21 cellular contexts compared by ENCODE assay signal in genomic region chr1:17670587-17671313, GRCh38.
DNase-seq lines count a peak whose midpoint lies in the region; ATAC-seq, FAIRE-seq and TF ChIP-seq lines count a peak whose summit lies in the region.
"Had no signal": no experiment of that assay in that cellular context is flagged by ENCODE, and none has a peak within 500 bp of the region (broad histone marks: within the 10 kb centered on the region; RNA-seq: fewer than 3 reads in every experiment).

No MANE protein-coding gene starts in this region.

- BruUV-seq in HepG2 (replicated peaks; lab: Mats Ljungman, UMichigan): no TSS peak

- H3K27me3 ChIP-seq in HepG2 (ENCODE audit: control insufficient read depth in 1 of 2, insufficient read depth in 2 of 2, low read length in 2 of 2) (no peaks in the 10 kb centered on the region; a peak in 1 of 5 replicates), right lobe of liver (no peaks in the 10 kb centered on the region), neural cell (ENCODE audit: insufficient read depth, low read depth, low read length) (no peaks in the 10 kb centered on the region)

- 99% methylated on average over 21 of the region's 27 CpGs for WGBS in HepG2 (ENCODE audit: low lambda C conversion rate)
- WGBS in right lobe of liver (ENCODE audit: insufficient coverage, low coverage, low lambda C conversion rate, missing lambda C conversion rate): 86% methylated on average over 10 of the region's 27 CpGs

- H3K4me3 ChIP-seq in HepG2 (replicated peaks in 1 of 3; ENCODE audit: insufficient read depth in 1 of 3, low read depth in 2 of 3, low read length in 3 of 3) (no peak overlapping the region), right lobe of liver (no peak overlapping the region), neural cell (ENCODE audit: low read length) (peak overlapping the region; percentile 35)
- H3K4me3 ChIP-seq: SK-N-MC had no signal

- H3K27ac Mint-ChIP-seq in dendritic cell treated with granulocyte-macrophage colony-stimulating factor and Interleukin-4, amounts not matched to agents 40 ng/mL and 50 ng/mL, for 4 days: peak overlapping the region; percentile 7
- H3K27ac Mint-ChIP-seq in activated T-helper 17 cell treated with anti-CD3 and anti-CD28 coated beads, Interleukin-2, amount 50 U/mL, for 72 hours: no peak overlapping the region
- H3K27ac Mint-ChIP-seq: HFFc6 had no signal

- H4K20me1 ChIP-seq in HepG2 (ENCODE audit: insufficient read depth, low read length): peaks cover 67% of the 10 kb centered on the region
- no peaks in the 10 kb centered on the region for H4K20me1 ChIP-seq in neural cell (ENCODE audit: insufficient read depth)

- no peak overlapping the region for H3K4me3 Mint-ChIP-seq in dendritic cell treated with granulocyte-macrophage colony-stimulating factor and Interleukin-4, amounts not matched to agents 40 ng/mL and 50 ng/mL, for 4 days
- no peak overlapping the region for H3K4me3 Mint-ChIP-seq in activated T-helper 17 cell treated with anti-CD3 and anti-CD28 coated beads, Interleukin-2, amount 50 U/mL, for 72 hours
- H3K4me3 Mint-ChIP-seq: CD14-positive monocyte, HFFc6 had no signal

- intact Hi-C loops in HepG2 (cut with micrococcal nuclease; ENCODE audit: unreplicated experiment): no loop called here
- intact Hi-C loops in right lobe of liver (cut with DNase I): no loop called here
- intact Hi-C loops in dendritic cell treated with granulocyte-macrophage colony-stimulating factor and Interleukin-4, amounts not matched to agents 40 ng/mL and 50 ng/mL, for 4 days (cut with micrococcal nuclease): no loop called here

- H3K36me3 Mint-ChIP-seq in dendritic cell treated with granulocyte-macrophage colony-stimulating factor and Interleukin-4, amounts not matched to agents 40 ng/mL and 50 ng/mL, for 4 days (ENCODE audit: low read depth): peaks cover 97% of the 10 kb centered on the region
- no peaks in the 10 kb centered on the region for H3K36me3 Mint-ChIP-seq in activated T-helper 17 cell treated with anti-CD3 and anti-CD28 coated beads, Interleukin-2, amount 50 U/mL, for 72 hours (ENCODE audit: low read depth)

- H3K27me3 Mint-ChIP-seq in dendritic cell treated with granulocyte-macrophage colony-stimulating factor and Interleukin-4, amounts not matched to agents 40 ng/mL and 50 ng/mL, for 4 days: no peaks in the 10 kb centered on the region
- peaks cover 9% of the 10 kb centered on the region for H3K27me3 Mint-ChIP-seq in activated T-helper 17 cell treated with anti-CD3 and anti-CD28 coated beads, Interleukin-2, amount 50 U/mL, for 72 hours

- no peaks in the 10 kb centered on the region for H3K9me2 ChIP-seq in neural cell (ENCODE audit: insufficient read depth, low read length)

- H3K9me3 ChIP-seq in HepG2 (ENCODE audit: low read length) (no peaks in the 10 kb centered on the region), right lobe of liver (no peaks in the 10 kb centered on the region), neural cell (ENCODE audit: low read length) (no peaks in the 10 kb centered on the region)

- H3K4me1 Mint-ChIP-seq in dendritic cell treated with granulocyte-macrophage colony-stimulating factor and Interleukin-4, amounts not matched to agents 40 ng/mL and 50 ng/mL, for 4 days (ENCODE audit: low read depth): peaks cover 76% of the 10 kb centered on the region
- no peaks in the 10 kb centered on the region for H3K4me1 Mint-ChIP-seq in activated T-helper 17 cell treated with anti-CD3 and anti-CD28 coated beads, Interleukin-2, amount 50 U/mL, for 72 hours

- H3F3A ChIP-seq in neural cell (ENCODE audit: insufficient read depth, low read length, poor library complexity, severe bottlenecking): no peaks in the 10 kb centered on the region

- H3K4me1 ChIP-seq in HepG2 (ENCODE audit: insufficient read depth, low read length) (no peaks in the 10 kb centered on the region), right lobe of liver (peaks cover 0 to 4% (median 0%) of the 10 kb centered on the region in 4 donors)

- in situ Hi-C loops in HepG2 (cut with HindIII; ENCODE audit: extremely low pct_ligation_motif_present, low pct_unique_long_range_greater_than_20kb): no loop called here

- H3K9ac ChIP-seq in HepG2 (ENCODE audit: insufficient read depth, low read depth, low read length) (no peak overlapping the region), neural cell (ENCODE audit: low read length) (peak overlapping the region; percentile 51)

- H3K79me2 ChIP-seq in HepG2 (ENCODE audit: insufficient read depth, low read length) (no peaks in the 10 kb centered on the region), neural cell (replicated peaks; ENCODE audit: insufficient read depth, low read length) (no peaks in the 10 kb centered on the region)

- H3K36me3 ChIP-seq in HepG2 (replicated peaks in 1 of 2; ENCODE audit: control insufficient read depth in 1 of 2, insufficient read depth in 2 of 2, low read length in 2 of 2): peaks cover 42 to 82% of the 10 kb centered on the region in 2 experiments
- H3K36me3 ChIP-seq in right lobe of liver: peaks cover 0 to 77% (median 32%) of the 10 kb centered on the region in 4 donors
- H3K36me3 ChIP-seq in neural cell (ENCODE audit: insufficient read depth, low read length): no peaks in the 10 kb centered on the region

- H3K27ac ChIP-seq in HepG2 (ENCODE audit: extremely low read length, insufficient read depth, low read length) (no peak overlapping the region), right lobe of liver (no peak overlapping the region), neural cell (ENCODE audit: low read length) (peak overlapping the region; percentile 44)
- H3K27ac ChIP-seq: 22Rv1, RWPE1 had no signal

- no peak for FAIRE-seq in HepG2 (lab: Jason Lieb, UNC)
- FAIRE-seq: GM19239 had no signal

- no peaks in the 10 kb centered on the region for H3K9me3 Mint-ChIP-seq in dendritic cell treated with granulocyte-macrophage colony-stimulating factor and Interleukin-4, amounts not matched to agents 40 ng/mL and 50 ng/mL, for 4 days
- H3K9me3 Mint-ChIP-seq in activated T-helper 17 cell treated with anti-CD3 and anti-CD28 coated beads, Interleukin-2, amount 50 U/mL, for 72 hours: no peaks in the 10 kb centered on the region
- H3K9me3 Mint-ChIP-seq: HFFc6 had no signal

- TF ChIP-seq CTCF in HepG2 (CRISPR knock-in tag; IDR thresholded peaks at IDR 0.05) (no peak), right lobe of liver (IDR thresholded peaks at IDR 0.05) (no peak), neural cell (IDR thresholded peaks at IDR 0.05; ENCODE audit: poor library complexity, severe bottlenecking) (no peak)

- DNase-seq in HepG2 (ENCODE audit: low spot score) (no peak), right lobe of liver (no peak), mucosa of gallbladder (ENCODE audit: low spot score) (no peak), EL (no peak), NCI-H510A treated with DMSO at 0.1 percent for 48 hours (lab: John Stamatoyannopoulos, UW) (no peak)
- DNase-seq: GF-D8, HFFc6, KBM-7, MM.1S, NCI-H187 treated with DMSO at 0.1 percent for 48 hours, NCI-H2107, NCI-H446 treated with DMSO at 0.1 percent for 48 hours, SHP77 treated with DMSO at 0.1 percent for 48 hours had no signal

- CTCF ChIA-PET in HepG2 (lab: Yijun Ruan, JAX; ENCODE audit: low intra/inter-chr PET ratio, low total read pairs): no interaction called here

- no peak for TF ChIP-seq RAD21 in HepG2 (CRISPR knock-in tag; IDR thresholded peaks at IDR 0.05)
- TF ChIP-seq RAD21 in neural cell (conservative IDR thresholded peaks at IDR 0.05): no peak

- no peak for ATAC-seq in HepG2
- no peak for ATAC-seq in right lobe of liver
- no peak for ATAC-seq in activated T-helper 17 cell treated with anti-CD3 and anti-CD28 coated beads, Interleukin-2, amount 50 U/mL, for 72 hours (replicated peaks)

- no peak for TF ChIP-seq POLR2A in HepG2 (IDR thresholded peaks at IDR 0.05; ENCODE audit: insufficient read depth in 1 of 2, low read depth in 2 of 2, low read length in 2 of 2)
- TF ChIP-seq POLR2A in right lobe of liver (IDR thresholded peaks at IDR 0.05): no peak

- no peak overlapping the region for H3K4me2 ChIP-seq in HepG2 (ENCODE audit: low read depth, low read length)
- H3K4me2 ChIP-seq in neural cell (ENCODE audit: low read length): no peak overlapping the region

- POLR2A ChIA-PET in HepG2 (lab: Yijun Ruan, JAX): no interaction called here

- no peak for TF ChIP-seq EP300 in HepG2 (IDR thresholded peaks at IDR 0.05; ENCODE audit: low read depth in 2 of 2, low read length in 2 of 2)
- no peak for TF ChIP-seq EP300 in HepG2 (CRISPR knock-in tag; IDR thresholded peaks at IDR 0.05; ENCODE audit: borderline replicate concordance)
- TF ChIP-seq EP300 in neural cell (conservative IDR thresholded peaks at IDR 0.05; ENCODE audit: poor library complexity, severe bottlenecking): no peak

- H2AFZ ChIP-seq in HepG2 (ENCODE audit: low read length) (no peak overlapping the region), neural cell (ENCODE audit: low read depth, low read length) (no peak overlapping the region)

TF ChIP-seq in HepG2, 621 proteins besides CTCF, POLR2A, EP300 and RAD21:
- TF ChIP-seq ZFP82 (CRISPR knock-in tag; IDR thresholded peaks at IDR 0.05; ENCODE audit: borderline replicate concordance) (no peak), JDP2 (CRISPR knock-in tag; IDR thresholded peaks at IDR 0.05; ENCODE audit: borderline replicate concordance) (no peak), ZNF550 (CRISPR knock-in tag; IDR thresholded peaks at IDR 0.05; ENCODE audit: borderline replicate concordance) (no peak), KLF12 (CRISPR knock-in tag; IDR thresholded peaks at IDR 0.05; ENCODE audit: borderline replicate concordance) (no peak), AGO2 (optimal IDR thresholded peaks at IDR 0.05; ENCODE audit: low read depth, low read length) (peak; percentile 19), ZNF441 (CRISPR knock-in tag; IDR thresholded peaks at IDR 0.05; ENCODE audit: borderline replicate concordance) (no peak), ZNF629 (CRISPR knock-in tag; conservative IDR thresholded peaks at IDR 0.05) (peak; percentile 80)

TF ChIP-seq in neural cell, 6 proteins besides CTCF, POLR2A, EP300 and RAD21 (continues in another document):
- no peak for TF ChIP-seq SMC3 (conservative IDR thresholded peaks at IDR 0.05; ENCODE audit: poor library complexity)
- TF ChIP-seq POLR2AphosphoS5 (IDR thresholded peaks at IDR 0.05): no peak
- TF ChIP-seq TAF1 (IDR thresholded peaks at IDR 0.05; ENCODE audit: low read depth): no peak
- TF ChIP-seq MXI1 (conservative IDR thresholded peaks at IDR 0.05; ENCODE audit: poor library complexity, severe bottlenecking): no peak
